Comparison of ENCODE assay signal across 21 cellular contexts in the genomic region with DNA sequence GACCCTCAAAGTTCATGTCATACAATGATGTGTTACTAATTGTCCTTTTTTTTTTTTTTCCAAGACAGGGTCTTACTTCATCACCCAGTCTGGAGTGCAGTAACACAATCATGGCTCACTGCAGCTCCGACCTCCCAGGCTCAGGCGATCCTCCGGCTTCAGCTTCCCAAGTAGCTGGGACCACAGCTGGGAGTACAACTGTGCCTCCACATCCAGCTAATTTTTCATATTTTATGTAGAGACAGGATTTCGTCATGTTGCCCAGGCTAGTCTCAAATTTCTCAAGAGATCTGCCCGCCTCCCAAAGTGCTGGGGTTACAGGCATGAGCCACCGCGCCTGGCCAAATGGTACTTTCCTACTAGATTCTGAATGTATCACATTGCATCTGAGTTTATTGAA. TPM values are rescaled to one million over a fixed set of nuclear protein-coding genes. Genes with fewer than 3 reads are reported as not detected.
A peak's percentile ranks its signal among the peaks of the same experiment; 100 is the strongest.
DNase-seq lines count a peak whose midpoint lies in the region; ATAC-seq and TF ChIP-seq lines count a peak whose summit lies in the region.
"Had no signal": no experiment of that assay in that cellular context is flagged by ENCODE, and none has a peak within 500 bp of the region (broad histone marks: within the 10 kb centered on the region; RNA-seq: fewer than 3 reads in every experiment).

No MANE protein-coding gene starts in this region.

- no peaks in the 10 kb centered on the region for H3K36me3 ChIP-seq in left ventricle myocardium inferior

- H3K9me3 ChIP-seq in left ventricle myocardium inferior (replicated peaks): no peaks in the 10 kb centered on the region
- H3K9me3 ChIP-seq: A549 had no signal

- H3K4me1 ChIP-seq in left ventricle myocardium inferior: no peaks in the 10 kb centered on the region
- H3K4me1 ChIP-seq: A549 had no signal

- intact Hi-C loops in left ventricle myocardium inferior (cut with micrococcal nuclease): no loop called here

- no peaks in the 10 kb centered on the region for H3K27me3 ChIP-seq in left ventricle myocardium inferior (ENCODE audit: low read depth)

- no peak overlapping the region for H3K4me3 ChIP-seq in left ventricle myocardium inferior
- H3K4me3 ChIP-seq: A549, GM23338 had no signal

- ATAC-seq in HG03159 (IDR thresholded peaks at IDR 0.05; ENCODE audit: unreplicated experiment): no peak
- ATAC-seq: GM23338, HCT116 had no signal

- TF ChIP-seq CTCF in left ventricle myocardium inferior (IDR thresholded peaks at IDR 0.05; ENCODE audit: borderline replicate concordance): no peak

- peak; percentile 51 for DNase-seq in NCI-H2171 treated with DMSO at 0.1 percent for 48 hours (lab: John Stamatoyannopoulos, UW)
- DNase-seq in NCI-H2171 (lab: John Stamatoyannopoulos, UW): no peak
- DNase-seq in LHCN-M2 (ENCODE audit: low read depth): peak; percentile 70
- peak; percentile 16 for DNase-seq in iris pigment epithelial cell (ENCODE audit: low read depth)
- DNase-seq in left ventricle myocardium inferior: no peak
- DNase-seq in substantia nigra (lab: John Stamatoyannopoulos, UW): no peak
- DNase-seq: 8988T; ACHN; C1 segment of cervical spinal cord; Calu3; CD4-positive, alpha-beta memory T cell; COR-L47; DMS79 treated with DMSO at 0.1 percent for 48 hours; GF-D8; H9; HFFc6 had no signal

- no peak overlapping the region for H3K27ac ChIP-seq in left ventricle myocardium inferior (replicated peaks)
- no peak overlapping the region for H3K27ac ChIP-seq in substantia nigra (ENCODE audit: low read depth, low read length, poor library complexity, severe bottlenecking)
- H3K27ac ChIP-seq: A549 had no signal

RNA-seq across cellular contexts. Expression of a gene that starts 49.4 kb away (rescaled TPM):
- total RNA-seq in LHCN-M2 (2014; rRNA removed): 2.8 and 3.3 TPM in 2 replicates
- 1.4 TPM for polyA plus RNA-seq in LHCN-M2 (2012)
- total RNA-seq in left ventricle myocardium inferior: 10.4 TPM
- total RNA-seq: Calu3, G401, H9 had no signal

Comparison
In these comparisons a context has a peak if more than half of its experiments do, and no peak if none do; other contexts are left out.
1. DNase-seq: peak in NCI-H2171 treated with DMSO at 0.1 percent for 48 hours (single experiment), LHCN-M2 (single experiment) and iris pigment epithelial cell (single experiment); none in NCI-H2171 (single experiment), left ventricle myocardium inferior (single experiment) and substantia nigra (0 of 49).